Comparison of ENCODE assay signal across 2 cellular contexts in the genomic region with DNA sequence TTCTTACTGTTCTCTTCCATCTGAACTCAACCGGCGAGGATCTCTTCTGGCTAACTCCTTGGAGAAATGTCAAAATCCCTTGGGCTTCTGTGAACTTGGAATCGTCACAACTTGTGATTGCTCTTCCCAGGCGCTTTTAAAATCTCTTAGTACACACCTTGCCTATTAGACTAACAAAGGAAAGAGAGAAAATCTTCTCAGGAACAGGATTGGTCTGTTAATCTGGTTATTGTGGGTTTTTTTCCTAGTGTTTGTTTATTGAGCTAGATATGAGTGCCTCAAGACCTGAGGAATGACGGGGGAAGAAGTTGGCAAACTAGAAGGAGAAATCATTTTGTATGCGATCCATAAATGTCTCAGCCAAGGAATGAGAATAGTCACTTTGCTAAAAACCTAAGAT.
TF ChIP-seq lines count a peak whose summit lies in the region.

Gene ATP13A5, minus strand, starts transcription at position 48 of the 400 bp plus-strand sequence. Its CDS starts 28 bp downstream, at position 20.

TF ChIP-seq in GM23338, 12 proteins besides CTCF, POLR2A, EP300 and RAD21 (continues in another document):
- TF ChIP-seq, protein P1, sequence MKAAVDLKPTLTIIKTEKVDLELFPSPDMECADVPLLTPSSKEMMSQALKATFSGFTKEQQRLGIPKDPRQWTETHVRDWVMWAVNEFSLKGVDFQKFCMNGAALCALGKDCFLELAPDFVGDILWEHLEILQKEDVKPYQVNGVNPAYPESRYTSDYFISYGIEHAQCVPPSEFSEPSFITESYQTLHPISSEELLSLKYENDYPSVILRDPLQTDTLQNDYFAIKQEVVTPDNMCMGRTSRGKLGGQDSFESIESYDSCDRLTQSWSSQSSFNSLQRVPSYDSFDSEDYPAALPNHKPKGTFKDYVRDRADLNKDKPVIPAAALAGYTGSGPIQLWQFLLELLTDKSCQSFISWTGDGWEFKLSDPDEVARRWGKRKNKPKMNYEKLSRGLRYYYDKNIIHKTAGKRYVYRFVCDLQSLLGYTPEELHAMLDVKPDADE (IDR thresholded peaks at IDR 0.05) = no peak
- TF ChIP-seq POLR2AphosphoS5 (IDR thresholded peaks at IDR 0.05; ENCODE audit: low read depth) = no peak
- no peak for TF ChIP-seq ZNF114 (CRISPR knock-in tag; IDR thresholded peaks at IDR 0.05)
- TF ChIP-seq ZNF462 (CRISPR knock-in tag; IDR thresholded peaks at IDR 0.05) = no peak
- TF ChIP-seq CREB1 (CRISPR knock-in tag; IDR thresholded peaks at IDR 0.05; ENCODE audit: low read depth) = no peak
- TF ChIP-seq REST (IDR thresholded peaks at IDR 0.05; ENCODE audit: unreplicated experiment) = no peak
- TF ChIP-seq EZH2 (IDR thresholded peaks at IDR 0.05; ENCODE audit: low read depth, unreplicated experiment) = no peak
- TF ChIP-seq STAT1 (IDR thresholded peaks at IDR 0.05; ENCODE audit: unreplicated experiment) = no peak
- TF ChIP-seq EZH2phosphoT487 (IDR thresholded peaks at IDR 0.05; ENCODE audit: unreplicated experiment) = no peak
- no peak for TF ChIP-seq ZNF331 (CRISPR knock-in tag; IDR thresholded peaks at IDR 0.05; ENCODE audit: low read depth)

TF ChIP-seq in H1, 55 proteins besides CTCF, POLR2A, EP300 and RAD21:
- no peak for TF ChIP-seq CBX8 (IDR thresholded peaks at IDR 0.05; ENCODE audit: borderline replicate concordance, low read depth, low read length)
- TF ChIP-seq, protein P2, sequence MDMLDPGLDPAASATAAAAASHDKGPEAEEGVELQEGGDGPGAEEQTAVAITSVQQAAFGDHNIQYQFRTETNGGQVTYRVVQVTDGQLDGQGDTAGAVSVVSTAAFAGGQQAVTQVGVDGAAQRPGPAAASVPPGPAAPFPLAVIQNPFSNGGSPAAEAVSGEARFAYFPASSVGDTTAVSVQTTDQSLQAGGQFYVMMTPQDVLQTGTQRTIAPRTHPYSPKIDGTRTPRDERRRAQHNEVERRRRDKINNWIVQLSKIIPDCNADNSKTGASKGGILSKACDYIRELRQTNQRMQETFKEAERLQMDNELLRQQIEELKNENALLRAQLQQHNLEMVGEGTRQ (IDR thresholded peaks at IDR 0.05; ENCODE audit: low read length) = no peak
- no peak for TF ChIP-seq SIX5 (IDR thresholded peaks at IDR 0.05; ENCODE audit: low read depth, low read length)
- TF ChIP-seq, protein P3, sequence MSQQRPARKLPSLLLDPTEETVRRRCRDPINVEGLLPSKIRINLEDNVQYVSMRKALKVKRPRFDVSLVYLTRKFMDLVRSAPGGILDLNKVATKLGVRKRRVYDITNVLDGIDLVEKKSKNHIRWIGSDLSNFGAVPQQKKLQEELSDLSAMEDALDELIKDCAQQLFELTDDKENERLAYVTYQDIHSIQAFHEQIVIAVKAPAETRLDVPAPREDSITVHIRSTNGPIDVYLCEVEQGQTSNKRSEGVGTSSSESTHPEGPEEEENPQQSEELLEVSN (IDR thresholded peaks at IDR 0.05) = no peak
- TF ChIP-seq, protein P4, sequence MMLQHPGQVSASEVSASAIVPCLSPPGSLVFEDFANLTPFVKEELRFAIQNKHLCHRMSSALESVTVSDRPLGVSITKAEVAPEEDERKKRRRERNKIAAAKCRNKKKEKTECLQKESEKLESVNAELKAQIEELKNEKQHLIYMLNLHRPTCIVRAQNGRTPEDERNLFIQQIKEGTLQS (IDR thresholded peaks at IDR 0.05; ENCODE audit: insufficient read depth, low read depth, low read length) = no peak
- TF ChIP-seq NRF1 (IDR thresholded peaks at IDR 0.05; ENCODE audit: low read depth, low read length) = no peak
- no peak for TF ChIP-seq BACH1 (IDR thresholded peaks at IDR 0.05; ENCODE audit: low read length)
- no peak for TF ChIP-seq SIRT6 (IDR thresholded peaks at IDR 0.05; ENCODE audit: low read length)
- TF ChIP-seq MAX (IDR thresholded peaks at IDR 0.05) = no peak
- no peak for TF ChIP-seq SP4 (IDR thresholded peaks at IDR 0.05; ENCODE audit: low read length)
- no peak for TF ChIP-seq ZNF274 (IDR thresholded peaks at IDR 0.05; ENCODE audit: borderline replicate concordance, extremely low read depth, low read length)
- no peak for TF ChIP-seq KDM1A (IDR thresholded peaks at IDR 0.05; ENCODE audit: borderline replicate concordance, low read length)
- no peak for TF ChIP-seq SUZ12 (IDR thresholded peaks at IDR 0.05; ENCODE audit: low read length)
- no peak for TF ChIP-seq RBBP5 (IDR thresholded peaks at IDR 0.05; ENCODE audit: borderline replicate concordance, low read depth, low read length)
- TF ChIP-seq MAFK (IDR thresholded peaks at IDR 0.05; ENCODE audit: low read depth, low read length) = no peak
- no peak for TF ChIP-seq CTBP2 (IDR thresholded peaks at IDR 0.05; ENCODE audit: borderline replicate concordance, insufficient read depth, insufficient read length, low read length)
- no peak for TF ChIP-seq JUND (IDR thresholded peaks at IDR 0.05; ENCODE audit: low read length)
- no peak for TF ChIP-seq BCL11A (IDR thresholded peaks at IDR 0.05; ENCODE audit: low read depth in 2 of 2, low read length in 2 of 2)
- TF ChIP-seq PHF8 (conservative IDR thresholded peaks at IDR 0.05; ENCODE audit: low read depth, low read length) = no peak
- TF ChIP-seq CHD2 (IDR thresholded peaks at IDR 0.05; ENCODE audit: low read length) = no peak
TF ChIP-seq in H1: peak in this region for 0.
